22 cellular contexts compared by ENCODE assay signal in genomic region chr18:29556070-29556469, GRCh38.
"Had no signal": no experiment of that assay in that cellular context is flagged by ENCODE, and none has a peak within 500 bp of the region (broad histone marks: within the 10 kb centered on the region; RNA-seq: fewer than 3 reads in every experiment).

No MANE protein-coding gene starts in this region.

- ATAC-seq: foreskin keratinocyte; gastroesophageal sphincter; heart left ventricle; mucosa of descending colon; natural killer cell treated with Interleukin-12 subunit alpha and Interleukin-12 subunit beta and Interleukin-15 and Interleukin-18, amount 100 ng/mL, for 72 hours; sciatic nerve; stimulated activated naive CD8-positive, alpha-beta T cell treated with anti-CD3 and anti-CD28 coated beads, Interleukin-15, amount 100 ng/mL, for 72 hours had no signal

- H3K4me3 Mint-ChIP-seq: dendritic cell treated with granulocyte-macrophage colony-stimulating factor and Interleukin-4, amounts not matched to agents 40 ng/mL and 50 ng/mL, for 4 days; immature natural killer cell; memory B cell; mesothelial cell of epicardium; naive B cell; natural killer cell treated with Interleukin-12 subunit alpha and Interleukin-12 subunit beta and Interleukin-15 and Interleukin-18, amount 100 ng/mL, for 72 hours; neural crest cell; stimulated activated naive CD8-positive, alpha-beta T cell treated with anti-CD3 and anti-CD28 coated beads, Interleukin-15, amount 100 ng/mL, for 72 hours had no signal

- H3K27ac Mint-ChIP-seq: dendritic cell treated with granulocyte-macrophage colony-stimulating factor and Interleukin-4, amounts not matched to agents 40 ng/mL and 50 ng/mL, for 4 days; immature natural killer cell; memory B cell; mesothelial cell of epicardium; naive B cell; natural killer cell treated with Interleukin-12 subunit alpha and Interleukin-12 subunit beta and Interleukin-15 and Interleukin-18, amount 100 ng/mL, for 72 hours; progenitor cell of endocrine pancreas; stimulated activated naive CD8-positive, alpha-beta T cell treated with anti-CD3 and anti-CD28 coated beads, Interleukin-15, amount 100 ng/mL, for 72 hours had no signal

- H3K27me3 Mint-ChIP-seq: dendritic cell treated with granulocyte-macrophage colony-stimulating factor and Interleukin-4, amounts not matched to agents 40 ng/mL and 50 ng/mL, for 4 days; memory B cell; naive B cell; natural killer cell treated with Interleukin-12 subunit alpha and Interleukin-12 subunit beta and Interleukin-15 and Interleukin-18, amount 100 ng/mL, for 72 hours; progenitor cell of endocrine pancreas; stimulated activated naive CD8-positive, alpha-beta T cell treated with anti-CD3 and anti-CD28 coated beads, Interleukin-15, amount 100 ng/mL, for 72 hours had no signal

- H3K9me3 Mint-ChIP-seq: dendritic cell treated with granulocyte-macrophage colony-stimulating factor and Interleukin-4, amounts not matched to agents 40 ng/mL and 50 ng/mL, for 4 days; memory B cell; neural crest cell had no signal

- H3K4me1 Mint-ChIP-seq: immature natural killer cell; memory B cell; stimulated activated naive CD8-positive, alpha-beta T cell treated with anti-CD3 and anti-CD28 coated beads, Interleukin-15, amount 100 ng/mL, for 72 hours had no signal

- DNase-seq: colonic mucosa; effector CD8-positive, alpha-beta T cell; foreskin keratinocyte; heart left ventricle; immature natural killer cell; mucosa of descending colon; naive B cell; stimulated activated CD4-positive, alpha-beta T cell treated with anti-CD3 and anti-CD28 coated beads, Interleukin-12 subunit alpha, Interleukin-12 subunit beta, amount 100 ng/mL, for 4 hours; stimulated activated CD4-positive, alpha-beta T cell treated with anti-CD3 and anti-CD28 coated beads, Interleukin-1b, Interleukin-23, amount 100 ng/mL, for 48 hours; stimulated activated CD4-positive, alpha-beta T cell treated with anti-CD3 and anti-CD28 coated beads, Interleukin-4, amount 100 ng/mL, for 1 hour; stimulated activated CD8-positive, alpha-beta memory T cell treated with anti-CD3 and anti-CD28 coated beads, Interleukin-4, amount 100 ng/mL, for 48 hours; stimulated activated naive CD4-positive, alpha-beta T cell; stimulated activated naive CD8-positive, alpha-beta T cell treated with anti-CD3 and anti-CD28 coated beads, Interleukin-15, amount 100 ng/mL, for 72 hours; trophoblast cell had no signal

- H3K36me3 Mint-ChIP-seq: immature natural killer cell; memory B cell; mesothelial cell of epicardium; naive B cell; natural killer cell treated with Interleukin-12 subunit alpha and Interleukin-12 subunit beta and Interleukin-15 and Interleukin-18, amount 100 ng/mL, for 72 hours had no signal
